ENCODE assay signal across 2 cellular contexts in the genomic region with DNA sequence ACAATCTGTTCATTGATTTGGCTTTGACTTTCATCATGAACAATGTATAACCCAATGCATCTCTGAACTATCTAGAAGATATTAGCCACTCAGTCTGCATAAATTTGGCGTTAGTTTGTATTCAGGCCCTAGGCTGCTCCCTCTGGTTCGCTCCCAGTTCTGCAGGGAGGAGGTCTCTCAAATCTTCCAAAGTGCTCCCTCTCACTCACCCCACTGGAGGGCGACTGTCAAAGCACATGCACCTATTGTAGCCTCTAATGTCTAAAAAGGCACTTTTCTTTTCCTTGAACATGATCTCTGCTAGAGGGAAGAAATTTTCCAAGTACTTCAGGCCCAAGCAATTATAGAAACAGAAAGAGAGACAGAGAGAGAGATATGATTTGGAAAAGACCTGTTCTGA.
TF ChIP-seq lines count a peak whose summit lies in the region.

No MANE protein-coding gene starts in this region.

TF ChIP-seq in IMR-90, 13 proteins besides CTCF, POLR2A, EP300 and RAD21 (continued from another document):
- TF ChIP-seq, protein P1, sequence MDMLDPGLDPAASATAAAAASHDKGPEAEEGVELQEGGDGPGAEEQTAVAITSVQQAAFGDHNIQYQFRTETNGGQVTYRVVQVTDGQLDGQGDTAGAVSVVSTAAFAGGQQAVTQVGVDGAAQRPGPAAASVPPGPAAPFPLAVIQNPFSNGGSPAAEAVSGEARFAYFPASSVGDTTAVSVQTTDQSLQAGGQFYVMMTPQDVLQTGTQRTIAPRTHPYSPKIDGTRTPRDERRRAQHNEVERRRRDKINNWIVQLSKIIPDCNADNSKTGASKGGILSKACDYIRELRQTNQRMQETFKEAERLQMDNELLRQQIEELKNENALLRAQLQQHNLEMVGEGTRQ (IDR thresholded peaks at IDR 0.05; ENCODE audit: low read depth, low read length) = no peak
- TF ChIP-seq, protein P2, sequence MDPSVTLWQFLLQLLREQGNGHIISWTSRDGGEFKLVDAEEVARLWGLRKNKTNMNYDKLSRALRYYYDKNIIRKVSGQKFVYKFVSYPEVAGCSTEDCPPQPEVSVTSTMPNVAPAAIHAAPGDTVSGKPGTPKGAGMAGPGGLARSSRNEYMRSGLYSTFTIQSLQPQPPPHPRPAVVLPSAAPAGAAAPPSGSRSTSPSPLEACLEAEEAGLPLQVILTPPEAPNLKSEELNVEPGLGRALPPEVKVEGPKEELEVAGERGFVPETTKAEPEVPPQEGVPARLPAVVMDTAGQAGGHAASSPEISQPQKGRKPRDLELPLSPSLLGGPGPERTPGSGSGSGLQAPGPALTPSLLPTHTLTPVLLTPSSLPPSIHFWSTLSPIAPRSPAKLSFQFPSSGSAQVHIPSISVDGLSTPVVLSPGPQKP (IDR thresholded peaks at IDR 0.05; ENCODE audit: borderline replicate concordance, low read depth, low read length) = no peak
- TF ChIP-seq NFE2L2 (IDR thresholded peaks at IDR 0.05; ENCODE audit: low read depth, low read length) (no peak), MAZ (IDR thresholded peaks at IDR 0.05; ENCODE audit: borderline replicate concordance, low read depth, low read length) (no peak)

TF ChIP-seq in HepG2, 621 proteins besides CTCF, POLR2A, EP300 and RAD21:
- TF ChIP-seq, protein P3, sequence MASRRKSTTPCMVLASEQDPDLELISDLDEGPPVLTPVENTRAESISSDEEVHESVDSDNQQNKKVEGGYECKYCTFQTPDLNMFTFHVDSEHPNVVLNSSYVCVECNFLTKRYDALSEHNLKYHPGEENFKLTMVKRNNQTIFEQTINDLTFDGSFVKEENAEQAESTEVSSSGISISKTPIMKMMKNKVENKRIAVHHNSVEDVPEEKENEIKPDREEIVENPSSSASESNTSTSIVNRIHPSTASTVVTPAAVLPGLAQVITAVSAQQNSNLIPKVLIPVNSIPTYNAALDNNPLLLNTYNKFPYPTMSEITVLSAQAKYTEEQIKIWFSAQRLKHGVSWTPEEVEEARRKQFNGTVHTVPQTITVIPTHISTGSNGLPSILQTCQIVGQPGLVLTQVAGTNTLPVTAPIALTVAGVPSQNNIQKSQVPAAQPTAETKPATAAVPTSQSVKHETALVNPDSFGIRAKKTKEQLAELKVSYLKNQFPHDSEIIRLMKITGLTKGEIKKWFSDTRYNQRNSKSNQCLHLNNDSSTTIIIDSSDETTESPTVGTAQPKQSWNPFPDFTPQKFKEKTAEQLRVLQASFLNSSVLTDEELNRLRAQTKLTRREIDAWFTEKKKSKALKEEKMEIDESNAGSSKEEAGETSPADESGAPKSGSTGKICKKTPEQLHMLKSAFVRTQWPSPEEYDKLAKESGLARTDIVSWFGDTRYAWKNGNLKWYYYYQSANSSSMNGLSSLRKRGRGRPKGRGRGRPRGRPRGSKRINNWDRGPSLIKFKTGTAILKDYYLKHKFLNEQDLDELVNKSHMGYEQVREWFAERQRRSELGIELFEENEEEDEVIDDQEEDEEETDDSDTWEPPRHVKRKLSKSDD (CRISPR knock-in tag; IDR thresholded peaks at IDR 0.05; ENCODE audit: low read depth) = no peak
- TF ChIP-seq ZNF263 (CRISPR knock-in tag; IDR thresholded peaks at IDR 0.05) (peak; percentile 92), SRSF1 (optimal IDR thresholded peaks at IDR 0.05; ENCODE audit: low read depth, low read length) (no peak), STAG1 (CRISPR knock-in tag; IDR thresholded peaks at IDR 0.05) (peak; percentile 23; the same call in 1 of the 2 replicates), SSRP1 (CRISPR knock-in tag; IDR thresholded peaks at IDR 0.05) (no peak), ZBTB38 (CRISPR knock-in tag; IDR thresholded peaks at IDR 0.05) (no peak), ETV6 (CRISPR knock-in tag; conservative IDR thresholded peaks at IDR 0.05) (no peak), ATF1 (CRISPR knock-in tag; IDR thresholded peaks at IDR 0.05) (no peak), PHF20 (CRISPR knock-in tag; IDR thresholded peaks at IDR 0.05) (no peak)
- TF ChIP-seq, protein P4, sequence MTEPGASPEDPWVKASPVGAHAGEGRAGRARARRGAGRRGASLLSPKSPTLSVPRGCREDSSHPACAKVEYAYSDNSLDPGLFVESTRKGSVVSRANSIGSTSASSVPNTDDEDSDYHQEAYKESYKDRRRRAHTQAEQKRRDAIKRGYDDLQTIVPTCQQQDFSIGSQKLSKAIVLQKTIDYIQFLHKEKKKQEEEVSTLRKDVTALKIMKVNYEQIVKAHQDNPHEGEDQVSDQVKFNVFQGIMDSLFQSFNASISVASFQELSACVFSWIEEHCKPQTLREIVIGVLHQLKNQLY (CRISPR knock-in tag; IDR thresholded peaks at IDR 0.05) = no peak
- TF ChIP-seq, protein P5, sequence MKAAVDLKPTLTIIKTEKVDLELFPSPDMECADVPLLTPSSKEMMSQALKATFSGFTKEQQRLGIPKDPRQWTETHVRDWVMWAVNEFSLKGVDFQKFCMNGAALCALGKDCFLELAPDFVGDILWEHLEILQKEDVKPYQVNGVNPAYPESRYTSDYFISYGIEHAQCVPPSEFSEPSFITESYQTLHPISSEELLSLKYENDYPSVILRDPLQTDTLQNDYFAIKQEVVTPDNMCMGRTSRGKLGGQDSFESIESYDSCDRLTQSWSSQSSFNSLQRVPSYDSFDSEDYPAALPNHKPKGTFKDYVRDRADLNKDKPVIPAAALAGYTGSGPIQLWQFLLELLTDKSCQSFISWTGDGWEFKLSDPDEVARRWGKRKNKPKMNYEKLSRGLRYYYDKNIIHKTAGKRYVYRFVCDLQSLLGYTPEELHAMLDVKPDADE (CRISPR knock-in tag; IDR thresholded peaks at IDR 0.05) = no peak
- TF ChIP-seq, protein P6, sequence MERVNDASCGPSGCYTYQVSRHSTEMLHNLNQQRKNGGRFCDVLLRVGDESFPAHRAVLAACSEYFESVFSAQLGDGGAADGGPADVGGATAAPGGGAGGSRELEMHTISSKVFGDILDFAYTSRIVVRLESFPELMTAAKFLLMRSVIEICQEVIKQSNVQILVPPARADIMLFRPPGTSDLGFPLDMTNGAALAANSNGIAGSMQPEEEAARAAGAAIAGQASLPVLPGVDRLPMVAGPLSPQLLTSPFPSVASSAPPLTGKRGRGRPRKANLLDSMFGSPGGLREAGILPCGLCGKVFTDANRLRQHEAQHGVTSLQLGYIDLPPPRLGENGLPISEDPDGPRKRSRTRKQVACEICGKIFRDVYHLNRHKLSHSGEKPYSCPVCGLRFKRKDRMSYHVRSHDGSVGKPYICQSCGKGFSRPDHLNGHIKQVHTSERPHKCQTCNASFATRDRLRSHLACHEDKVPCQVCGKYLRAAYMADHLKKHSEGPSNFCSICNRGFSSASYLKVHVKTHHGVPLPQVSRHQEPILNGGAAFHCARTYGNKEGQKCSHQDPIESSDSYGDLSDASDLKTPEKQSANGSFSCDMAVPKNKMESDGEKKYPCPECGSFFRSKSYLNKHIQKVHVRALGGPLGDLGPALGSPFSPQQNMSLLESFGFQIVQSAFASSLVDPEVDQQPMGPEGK (CRISPR knock-in tag; IDR thresholded peaks at IDR 0.05) = no peak
